Comparison of ENCODE assay signal across 29 cellular contexts in the genomic region with DNA sequence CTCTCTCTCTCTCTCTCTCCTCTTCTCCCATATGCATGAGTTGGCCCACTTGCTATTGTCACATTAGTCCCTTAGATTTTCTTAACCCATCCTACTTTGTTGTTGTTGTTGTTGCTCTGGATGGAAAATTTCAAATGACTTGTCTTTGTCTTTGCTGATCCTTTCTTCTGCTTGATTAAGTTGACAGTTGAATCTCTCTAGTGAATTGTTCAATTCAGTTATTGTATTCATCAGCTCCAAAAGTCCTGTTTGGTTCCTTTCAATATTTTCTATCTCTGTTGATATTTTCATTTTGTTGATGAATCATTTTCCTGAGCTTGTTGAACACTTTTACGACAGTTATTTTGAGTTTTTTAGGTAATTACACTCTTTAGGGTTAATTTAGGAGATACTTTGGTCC.
"Had no signal": no experiment of that assay in that cellular context is flagged by ENCODE, and none has a peak within 500 bp of the region (broad histone marks: within the 10 kb centered on the region; RNA-seq: fewer than 3 reads in every experiment).

No MANE protein-coding gene starts in this region.

- DNase-seq: naive thymus-derived CD8-positive, alpha-beta T cell; nephron progenitor cell; occipital lobe; ovary; posterior cingulate gyrus; psoas muscle; right cardiac atrium; spleen; stimulated activated CD4-positive, alpha-beta T cell treated with anti-CD3 and anti-CD28 coated beads, Interleukin-12 subunit alpha, Interleukin-12 subunit beta, amount 100 ng/mL, for 4 hours; stimulated activated CD4-positive, alpha-beta T cell treated with anti-CD3 and anti-CD28 coated beads, Interleukin-1b, Interleukin-23, amount 100 ng/mL, for 48 hours; stimulated activated CD4-positive, alpha-beta T cell treated with anti-CD3 and anti-CD28 coated beads, Interleukin-4, amount 100 ng/mL, for 1 hour; stimulated activated CD4-positive, alpha-beta T cell treated with anti-CD3 and anti-CD28 coated beads, Interleukin-4, amount 100 ng/mL, for 4 hours; stimulated activated CD8-positive, alpha-beta memory T cell treated with anti-CD3 and anti-CD28 coated beads, Interleukin-4, amount 100 ng/mL, for 48 hours; stimulated activated naive CD4-positive, alpha-beta T cell; stimulated activated naive CD8-positive, alpha-beta T cell treated with anti-CD3 and anti-CD28 coated beads, Interleukin-15, amount 100 ng/mL, for 72 hours; stimulated activated naive CD8-positive, alpha-beta T cell treated with anti-CD3 and anti-CD28 coated beads, Interleukin-15, Interleukin-2, amounts not matched to agents 100 U/mL and 50 U/mL, for 24 hours; substantia nigra; testis; tibial artery; transverse colon; upper lobe of right lung; uterus had no signal

- H3K79me2 ChIP-seq: parathyroid adenoma had no signal

- H3K36me3 ChIP-seq: ovary, spleen, suprapubic skin, tibial artery, transverse colon, upper lobe of right lung, uterus had no signal

- H3K27me3 ChIP-seq: ovary, spleen, suprapubic skin, testis, tibial artery, transverse colon, upper lobe of right lung, uterus had no signal

- H3K4me1 ChIP-seq: parathyroid adenoma, psoas muscle, spleen, suprapubic skin, testis, tibial artery, transverse colon, upper lobe of right lung, uterus had no signal

- H2AFZ ChIP-seq: parathyroid adenoma had no signal

- H3K9ac ChIP-seq: parathyroid adenoma had no signal

- H3K9me3 ChIP-seq: ovary, suprapubic skin, testis, upper lobe of right lung, uterus had no signal

- H3K4me3 ChIP-seq: ovary, psoas muscle, skin epidermis, smooth muscle cell, spleen, suprapubic skin, testis, tibial artery, transverse colon, upper lobe of right lung, uterus had no signal

- H3K27ac ChIP-seq: ovary, parathyroid adenoma, psoas muscle, skin epidermis, spleen, suprapubic skin, testis, tibial artery, transverse colon, upper lobe of right lung, uterus had no signal

- ATAC-seq: naive thymus-derived CD8-positive, alpha-beta T cell; natural killer cell treated with Interleukin-12 subunit alpha and Interleukin-12 subunit beta and Interleukin-15 and Interleukin-18, amount 100 ng/mL, for 72 hours; psoas muscle; right cardiac atrium; sciatic nerve; stimulated activated memory B cell treated with anti-CD40 and anti-IgM and Interleukin-4, amounts not matched to agents 10 μg/mL and 1 μg/mL and 100 μg/mL, for 72 hours; stimulated activated naive CD8-positive, alpha-beta T cell treated with anti-CD3 and anti-CD28 coated beads, Interleukin-15, amount 100 ng/mL, for 72 hours; stimulated activated naive CD8-positive, alpha-beta T cell treated with anti-CD3 and anti-CD28 coated beads, Interleukin-15, Interleukin-2, amounts not matched to agents 100 U/mL and 50 U/mL, for 24 hours; upper lobe of right lung had no signal

- H3K4me2 ChIP-seq: smooth muscle cell had no signal
